ENCODE assay signal across 26 cellular contexts in genomic region chr2:219426068-219426443, GRCh38. TPM values are rescaled to one million over a fixed set of nuclear protein-coding genes. Genes with fewer than 3 reads are reported as not detected.
DNase-seq lines count a peak whose midpoint lies in the region; ATAC-seq and TF ChIP-seq lines count a peak whose summit lies in the region.
"Had no signal": no experiment of that assay in that cellular context is flagged by ENCODE, and none has a peak within 500 bp of the region (broad histone marks: within the 10 kb centered on the region; RNA-seq: fewer than 3 reads in every experiment).

No MANE protein-coding gene starts in this region.

- no peaks in the 10 kb centered on the region for H3K36me3 ChIP-seq in endodermal cell (ENCODE audit: control insufficient read depth, insufficient read depth, low read length)
- H3K36me3 ChIP-seq in sigmoid colon: peaks cover 27 to 56% (median 48%) of the 10 kb centered on the region in 4 donors
- H3K36me3 ChIP-seq in MM.1S (replicated peaks; ENCODE audit: insufficient read depth, low read length): no peaks in the 10 kb centered on the region
- no peaks in the 10 kb centered on the region for H3K36me3 ChIP-seq in PC-9 (ENCODE audit: low read depth)
- H3K36me3 ChIP-seq: breast epithelium had no signal

- no peak overlapping the region for H3K4me3 Mint-ChIP-seq in endodermal cell
- H3K4me3 Mint-ChIP-seq: activated B cell treated with CpG ODN at 0.5 μM for 24 hours; activated CD4-positive, alpha-beta T cell treated with anti-CD3 and anti-CD28 coated beads, Interleukin-2, amount 10 ng/mL, durations not matched to agents 7 days and 5 days; activated naive CD8-positive, alpha-beta T cell; naive thymus-derived CD8-positive, alpha-beta T cell; stimulated activated naive CD8-positive, alpha-beta T cell treated with anti-CD3 and anti-CD28 coated beads, Interleukin-15, Interleukin-2, amounts not matched to agents 100 ng/mL and 50 ng/mL, for 24 hours; T-cell had no signal

- DNase-seq in endodermal cell: peak; percentile 45
- peak; percentile 49 for DNase-seq in islet precursor cell
- peak; percentile 68 for DNase-seq in sigmoid colon
- no peak for DNase-seq in MM.1S
- DNase-seq in PC-9: no peak
- no peak for DNase-seq in NCI-H1694 (lab: John Stamatoyannopoulos, UW)
- DNase-seq: activated B cell treated with CpG ODN at 0.5 μM for 24 hours; activated CD4-positive, alpha-beta T cell treated with anti-CD3 and anti-CD28 coated beads, Interleukin-2, amount 10 ng/mL, durations not matched to agents 7 days and 5 days; activated effector memory CD4-positive, alpha-beta T cell treated with Interleukin-2 at 50 U/mL for 16 hours; activated T-cell treated with anti-CD3 and anti-CD28 coated beads, Interleukin-2, amount 50 U/mL, for 1 hour; C1 segment of cervical spinal cord; naive thymus-derived CD8-positive, alpha-beta T cell; NCI-H146; NCI-H446 treated with DMSO at 0.1 percent for 48 hours; nucleus accumbens; RPMI8226; small intestine; T-cell had no signal

- H3K27ac ChIP-seq in endodermal cell (ENCODE audit: low read depth, low read length): no peak overlapping the region
- H3K27ac ChIP-seq in sigmoid colon: peak overlapping the region; percentile 94 to 99 (median 98)
- no peak overlapping the region for H3K27ac ChIP-seq in MM.1S (ENCODE audit: low read length)
- no peak overlapping the region for H3K27ac ChIP-seq in PC-9
- H3K27ac ChIP-seq: breast epithelium had no signal

- ATAC-seq in GM21576 (IDR thresholded peaks at IDR 0.05; ENCODE audit: unreplicated experiment): no peak
- ATAC-seq: GM12878; HCT116; naive thymus-derived CD8-positive, alpha-beta T cell; T-cell had no signal

- H3F3A ChIP-seq in MM.1S (ENCODE audit: insufficient read depth, low read length) (no peaks in the 10 kb centered on the region), PC-9 (ENCODE audit: insufficient read depth, low read depth) (no peaks in the 10 kb centered on the region)

- H3K27me3 Mint-ChIP-seq in endodermal cell (ENCODE audit: insufficient read depth): peaks cover 37% of the 10 kb centered on the region
- H3K27me3 Mint-ChIP-seq: activated naive CD8-positive, alpha-beta T cell; stimulated activated naive CD8-positive, alpha-beta T cell treated with anti-CD3 and anti-CD28 coated beads, Interleukin-15, Interleukin-2, amounts not matched to agents 100 ng/mL and 50 ng/mL, for 24 hours had no signal

- H3K4me2 ChIP-seq in MM.1S (ENCODE audit: low read depth, low read length): no peak overlapping the region
- H3K4me2 ChIP-seq in PC-9: no peak overlapping the region

- 88 to 100% methylated on average over 1 to 7 of the region's 7 CpGs for WGBS in endodermal cell (ENCODE audit: insufficient coverage in 1 of 2, insufficient read length in 1 of 2), 2 experiments
- WGBS in sigmoid colon, 2 donors: 76 to 82% methylated on average over 7 of the region's 7 CpGs

- H3K27me3 ChIP-seq in endodermal cell (ENCODE audit: control insufficient read depth, insufficient read depth, low read length, poor library complexity, severe bottlenecking) (no peaks in the 10 kb centered on the region), sigmoid colon (no peaks in the 10 kb centered on the region), MM.1S (replicated peaks; ENCODE audit: insufficient read depth, low read length) (peaks cover 37% of the 10 kb centered on the region), PC-9 (ENCODE audit: insufficient read depth, low read depth) (no peaks in the 10 kb centered on the region)

- no TSS peak for BruUV-seq in PC-9 (replicated peaks; lab: Mats Ljungman, UMichigan)

- no peak overlapping the region for H3K27ac Mint-ChIP-seq in endodermal cell
- H3K27ac Mint-ChIP-seq: activated B cell treated with CpG ODN at 0.5 μM for 24 hours; activated CD4-positive, alpha-beta T cell treated with anti-CD3 and anti-CD28 coated beads, Interleukin-2, amount 10 ng/mL, durations not matched to agents 7 days and 5 days; activated naive CD8-positive, alpha-beta T cell; stimulated activated naive CD8-positive, alpha-beta T cell treated with anti-CD3 and anti-CD28 coated beads, Interleukin-15, Interleukin-2, amounts not matched to agents 100 ng/mL and 50 ng/mL, for 24 hours; T-cell had no signal

- H2AFZ ChIP-seq in MM.1S (ENCODE audit: low read length): no peak overlapping the region
- no peak overlapping the region for H2AFZ ChIP-seq in PC-9

- H3K9ac ChIP-seq in endodermal cell (ENCODE audit: extremely low read depth, low read length, poor library complexity, severe bottlenecking) (no peak overlapping the region), MM.1S (ENCODE audit: low read length) (no peak overlapping the region)

- no peak overlapping the region for H3K4me3 ChIP-seq in endodermal cell (ENCODE audit: low read length)
- peak overlapping the region in 1 of 4 donors; percentile 90 for H3K4me3 ChIP-seq in sigmoid colon
- no peak overlapping the region for H3K4me3 ChIP-seq in MM.1S (ENCODE audit: low read length)
- no peak overlapping the region for H3K4me3 ChIP-seq in PC-9
- H3K4me3 ChIP-seq: breast epithelium, GM12878 had no signal

- H3K9me3 ChIP-seq in endodermal cell (ENCODE audit: control insufficient read depth, low read length): no peaks in the 10 kb centered on the region
- no peaks in the 10 kb centered on the region for H3K9me3 ChIP-seq in sigmoid colon
- no peaks in the 10 kb centered on the region for H3K9me3 ChIP-seq in MM.1S (replicated peaks; ENCODE audit: insufficient read depth, low read length)
- no peaks in the 10 kb centered on the region for H3K9me3 ChIP-seq in PC-9 (ENCODE audit: insufficient read depth, low read depth)
- H3K9me3 ChIP-seq: breast epithelium had no signal

- no peak for TF ChIP-seq EP300 in sigmoid colon (IDR thresholded peaks at IDR 0.05)

- TF ChIP-seq CTCF in endodermal cell (conservative IDR thresholded peaks at IDR 0.05) (no peak), sigmoid colon (IDR thresholded peaks at IDR 0.05) (no peak), MM.1S (IDR thresholded peaks at IDR 0.05; ENCODE audit: low read length) (no peak), PC-9 (conservative IDR thresholded peaks at IDR 0.05) (no peak)

- peaks cover 7% of the 10 kb centered on the region for H3K4me1 Mint-ChIP-seq in endodermal cell
- H3K4me1 Mint-ChIP-seq: activated B cell treated with CpG ODN at 0.5 μM for 24 hours; activated CD4-positive, alpha-beta T cell treated with anti-CD3 and anti-CD28 coated beads, Interleukin-2, amount 10 ng/mL, durations not matched to agents 7 days and 5 days; T-cell had no signal

- no peaks in the 10 kb centered on the region for H3K9me3 Mint-ChIP-seq in endodermal cell
- H3K9me3 Mint-ChIP-seq: activated B cell treated with CpG ODN at 0.5 μM for 24 hours; activated CD4-positive, alpha-beta T cell treated with anti-CD3 and anti-CD28 coated beads, Interleukin-2, amount 10 ng/mL, durations not matched to agents 7 days and 5 days; naive thymus-derived CD8-positive, alpha-beta T cell; stimulated activated naive CD8-positive, alpha-beta T cell treated with anti-CD3 and anti-CD28 coated beads, Interleukin-15, Interleukin-2, amounts not matched to agents 100 ng/mL and 50 ng/mL, for 24 hours; T-cell had no signal

- intact Hi-C loops in sigmoid colon (cut with DNase I): no loop called here
- intact Hi-C loops in PC-9 (cut with micrococcal nuclease; ENCODE audit: unreplicated experiment): no loop called here

- no peaks in the 10 kb centered on the region for H3K9me2 ChIP-seq in MM.1S (replicated peaks; ENCODE audit: insufficient read depth, low read length)
- no peaks in the 10 kb centered on the region for H3K9me2 ChIP-seq in PC-9 (ENCODE audit: insufficient read depth)

- CTCF ChIA-PET in PC-9 (lab: Charles Lee): no interaction called here

- POLR2A ChIA-PET in PC-9 (lab: Charles Lee; ENCODE audit: unreplicated experiment): no interaction called here

- H4K20me1 ChIP-seq in MM.1S (ENCODE audit: insufficient read depth, low read length) (no peaks in the 10 kb centered on the region), PC-9 (ENCODE audit: insufficient read depth) (no peaks in the 10 kb centered on the region)

- no peaks in the 10 kb centered on the region for H3K36me3 Mint-ChIP-seq in endodermal cell (ENCODE audit: low read depth)
- H3K36me3 Mint-ChIP-seq: activated naive CD8-positive, alpha-beta T cell; naive thymus-derived CD8-positive, alpha-beta T cell; T-cell had no signal

- TF ChIP-seq POLR2A in sigmoid colon (IDR thresholded peaks at IDR 0.05): peak in 1 of 2 donors; percentile 0

- no peaks in the 10 kb centered on the region for H3K79me2 ChIP-seq in MM.1S (ENCODE audit: low read length)
- no peaks in the 10 kb centered on the region for H3K79me2 ChIP-seq in PC-9 (ENCODE audit: low read depth)

- H3K4me1 ChIP-seq in endodermal cell (ENCODE audit: control insufficient read depth, insufficient read depth, low read length): peaks cover 7% of the 10 kb centered on the region
- peaks cover 0 to 44% (median 18%) of the 10 kb centered on the region in 4 donors for H3K4me1 ChIP-seq in sigmoid colon
- H3K4me1 ChIP-seq in MM.1S (ENCODE audit: low read length): no peaks in the 10 kb centered on the region
- H3K4me1 ChIP-seq in PC-9 (replicated peaks; ENCODE audit: insufficient read depth): peaks cover 4% of the 10 kb centered on the region; the same call in 1 of the 2 replicates
- H3K4me1 ChIP-seq: breast epithelium had no signal

RNA-seq across cellular contexts. Expression of gene DES, which starts 7.9 kb away (rescaled TPM):
- total RNA-seq in endodermal cell (1 to 10 TPM; 1.1 to 3.5 TPM), sigmoid colon (over 10,000 TPM in 3 of 4 donors, 1,000 to 10,000 TPM in 1; 7,366 to 30,562 (median 13,340) TPM), PC-9 (2021) (0.60 TPM in 1 of 2 replicates, not detected in the other)
- polyA plus RNA-seq in endodermal cell (2013, experiment 1 of 2): 0.96 TPM
- polyA plus RNA-seq in endodermal cell (2013, experiment 2 of 2): 0.99 TPM
- 100 to 1,000 TPM in 2 of 3 donors, 10 to 100 TPM in 1; 35.1 to 264 (median 162) TPM for polyA plus RNA-seq in sigmoid colon
- total RNA-seq: activated B cell treated with CpG ODN at 0.5 μM for 24 hours; activated CD4-positive, alpha-beta T cell treated with anti-CD3 and anti-CD28 coated beads, Interleukin-2, amount 10 ng/mL, durations not matched to agents 7 days and 5 days; glomerular endothelial cell; naive thymus-derived CD8-positive, alpha-beta T cell; SK-MEL-5 had no signal
- polyA plus RNA-seq: GM12878; naive thymus-derived CD8-positive, alpha-beta T cell had no signal

RNA-seq across cellular contexts. Expression of gene SPEG, which starts 8.6 kb away (rescaled TPM):
- total RNA-seq in endodermal cell (10 to 100 TPM; 23.1 to 29.8 TPM), sigmoid colon (100 to 1,000 TPM; 123 to 321 (median 194) TPM), PC-9 (2021) (46.8 and 55.8 TPM in 2 replicates)
- polyA plus RNA-seq in endodermal cell (2013, experiment 1 of 2): 42.6 TPM
- 38.8 TPM for polyA plus RNA-seq in endodermal cell (2013, experiment 2 of 2)
- 10 to 100 TPM in 2 of 3 donors, 1 to 10 TPM in 1; 6.0 to 25.4 (median 13.4) TPM for polyA plus RNA-seq in sigmoid colon

RNA-seq across cellular contexts. Expression of gene DNPEP, which starts 38.3 kb away (rescaled TPM):
- total RNA-seq in endodermal cell: 10 to 100 TPM; 54.6 to 76.1 TPM
- 48.9 TPM for polyA plus RNA-seq in endodermal cell (2013, experiment 1 of 2)
- 41.6 TPM for polyA plus RNA-seq in endodermal cell (2013, experiment 2 of 2)
- 10 to 100 TPM; 43.2 to 62.8 (median 53.1) TPM for total RNA-seq in sigmoid colon
- 100 to 1,000 TPM; 108 to 137 (median 132) TPM for polyA plus RNA-seq in sigmoid colon
- 99.1 and 107 TPM in 2 replicates for total RNA-seq in PC-9 (2021)

Comparison
In these comparisons a context has a peak if more than half of its experiments do, and no peak if none do; other contexts are left out.
1. DNase-seq: peak in endodermal cell (single experiment), islet precursor cell (single experiment) and sigmoid colon (single experiment); none in MM.1S (single experiment), PC-9 (0 of 2) and NCI-H1694 (single experiment).
2. H3K27ac ChIP-seq: peak in sigmoid colon (4 of 4); none in endodermal cell (single experiment), MM.1S (single experiment) and PC-9 (single experiment).
3. RNA of gene DES, which starts 7.9 kb away (total RNA-seq): 7,366 to 30,562 TPM in sigmoid colon; 1.1 to 3.5 TPM in endodermal cell and 0.60 TPM in PC-9; every median in the first group is over 1,000 times any median in the second.